Comparison of ENCODE assay signal across 29 cellular contexts in genomic region chr17:38315497-38315896, GRCh38. TPM values are rescaled to one million over a fixed set of nuclear protein-coding genes. Genes with fewer than 3 reads are reported as not detected.
"Had no signal": no experiment of that assay in that cellular context is flagged by ENCODE, and none has a peak within 500 bp of the region (broad histone marks: within the 10 kb centered on the region; RNA-seq: fewer than 3 reads in every experiment).

No MANE protein-coding gene starts in this region.

- H3K4me3 Mint-ChIP-seq: dendritic cell treated with granulocyte-macrophage colony-stimulating factor and Interleukin-4, amounts not matched to agents 40 ng/mL and 50 ng/mL, for 4 days; effector memory CD8-positive, alpha-beta T cell; endodermal cell had no signal

- H3K27me3 Mint-ChIP-seq: dendritic cell treated with granulocyte-macrophage colony-stimulating factor and Interleukin-4, amounts not matched to agents 40 ng/mL and 50 ng/mL, for 4 days; effector memory CD8-positive, alpha-beta T cell had no signal

- H3K4me3 ChIP-seq: colonic mucosa, coronary artery, dorsolateral prefrontal cortex, esophagus muscularis mucosa, esophagus squamous epithelium, gastrocnemius medialis, gastroesophageal sphincter, heart left ventricle, heart right ventricle had no signal

- H3K27me3 ChIP-seq: colonic mucosa, dorsolateral prefrontal cortex, esophagus muscularis mucosa, esophagus squamous epithelium, foreskin keratinocyte, gastrocnemius medialis, gastroesophageal sphincter, heart left ventricle, heart right ventricle had no signal

- H3K9me3 ChIP-seq: colonic mucosa, esophagus muscularis mucosa, esophagus squamous epithelium, gastrocnemius medialis, gastroesophageal sphincter, heart left ventricle, heart right ventricle had no signal

- H3K4me1 ChIP-seq: colonic mucosa, esophagus muscularis mucosa, gastrocnemius medialis, gastroesophageal sphincter, heart left ventricle, heart right ventricle had no signal

- H3K27ac ChIP-seq: colonic mucosa, coronary artery, dorsolateral prefrontal cortex, epithelial cell of prostate, esophagus muscularis mucosa, esophagus squamous epithelium, foreskin keratinocyte, gastrocnemius medialis, gastroesophageal sphincter, heart left ventricle, heart right ventricle had no signal

- ATAC-seq: effector memory CD8-positive, alpha-beta T cell; esophagus mucosa; foreskin keratinocyte; gastrocnemius medialis; gastroesophageal sphincter; heart left ventricle; heart right ventricle had no signal

- DNase-seq: colonic mucosa; cortex of kidney; dermis blood vessel endothelial cell; effector CD4-positive, alpha-beta T cell; effector CD8-positive, alpha-beta T cell; effector memory CD4-positive, alpha-beta T cell; effector memory CD8-positive, alpha-beta T cell; endodermal cell; erythroblast; esophagus squamous epithelium; foreskin fibroblast; foreskin keratinocyte; foreskin melanocyte; gastrocnemius medialis; glutamatergic neuron; heart left ventricle; heart right ventricle had no signal

- H3K36me3 ChIP-seq: colonic mucosa had no signal

- H3K27ac Mint-ChIP-seq: dendritic cell treated with granulocyte-macrophage colony-stimulating factor and Interleukin-4, amounts not matched to agents 40 ng/mL and 50 ng/mL, for 4 days; effector memory CD8-positive, alpha-beta T cell; endodermal cell had no signal

- H3K4me1 Mint-ChIP-seq: endodermal cell had no signal

- H3K9me3 Mint-ChIP-seq: dendritic cell treated with granulocyte-macrophage colony-stimulating factor and Interleukin-4, amounts not matched to agents 40 ng/mL and 50 ng/mL, for 4 days; effector memory CD8-positive, alpha-beta T cell; endodermal cell had no signal

RNA-seq across cellular contexts. Expression of gene GPR179, which starts 28.3 kb away (rescaled TPM):
- total RNA-seq: dermis blood vessel endothelial cell, dermis microvascular lymphatic vessel endothelial cell, endodermal cell, endothelial cell of umbilical vein, epithelial cell of proximal tubule, esophagus mucosa, foreskin keratinocyte, glomerular endothelial cell had no signal
- polyA plus RNA-seq: endothelial cell of umbilical vein, fibroblast of lung, foreskin keratinocyte had no signal
